In genomic region chr1:3268281-3268680, GRCh38 we compare ENCODE assay signal across 25 cellular contexts.
"Had no signal": no experiment of that assay in that cellular context is flagged by ENCODE, and none has a peak within 500 bp of the region (broad histone marks: within the 10 kb centered on the region; RNA-seq: fewer than 3 reads in every experiment).

No MANE protein-coding gene starts in this region.

- H3K36me3 ChIP-seq: colonic mucosa, esophagus muscularis mucosa, gastroesophageal sphincter, heart left ventricle, left lung had no signal

- DNase-seq: cerebellar nuclear complex; colonic mucosa; cortex of kidney; dorsolateral prefrontal cortex; effector CD4-positive, alpha-beta T cell; effector memory CD4-positive, alpha-beta T cell; foreskin keratinocyte; heart left ventricle; hypothalamus; immature natural killer cell; islet precursor cell; kidney; kidney glomerular epithelial cell; mammary epithelial cell; mesendoderm; midbrain; naive thymus-derived CD4-positive, alpha-beta T cell had no signal

- H3K4me1 Mint-ChIP-seq: immature natural killer cell, memory B cell had no signal

- H3K27me3 ChIP-seq: colonic mucosa, foreskin keratinocyte had no signal

- ATAC-seq: foreskin keratinocyte; gastroesophageal sphincter; heart left ventricle; left lung; naive thymus-derived CD4-positive, alpha-beta T cell had no signal

- H3K36me3 Mint-ChIP-seq: immature natural killer cell; naive thymus-derived CD4-positive, alpha-beta T cell had no signal

- H3K4me3 Mint-ChIP-seq: dendritic cell treated with granulocyte-macrophage colony-stimulating factor and Interleukin-4, amounts not matched to agents 40 ng/mL and 50 ng/mL, for 4 days; immature natural killer cell; memory B cell; naive thymus-derived CD4-positive, alpha-beta T cell had no signal

- H3K4me1 ChIP-seq: colonic mucosa, esophagus muscularis mucosa, foreskin keratinocyte, gastroesophageal sphincter, left lung had no signal

- H3K27ac ChIP-seq: colonic mucosa, dorsolateral prefrontal cortex, epithelial cell of prostate, esophagus muscularis mucosa, foreskin keratinocyte, gastroesophageal sphincter, heart left ventricle, hepatocyte, left lung had no signal

- H3K4me3 ChIP-seq: colonic mucosa, dorsolateral prefrontal cortex, esophagus muscularis mucosa, gastroesophageal sphincter, heart left ventricle, hepatocyte, left lung, lung had no signal

- H3K27ac Mint-ChIP-seq: dendritic cell treated with granulocyte-macrophage colony-stimulating factor and Interleukin-4, amounts not matched to agents 40 ng/mL and 50 ng/mL, for 4 days; immature natural killer cell; memory B cell; naive thymus-derived CD4-positive, alpha-beta T cell had no signal

- H3K9me3 Mint-ChIP-seq: dendritic cell treated with granulocyte-macrophage colony-stimulating factor and Interleukin-4, amounts not matched to agents 40 ng/mL and 50 ng/mL, for 4 days; immature natural killer cell; naive thymus-derived CD4-positive, alpha-beta T cell had no signal

- H3K9me3 ChIP-seq: colonic mucosa, esophagus muscularis mucosa, gastroesophageal sphincter, heart left ventricle, left lung had no signal
